Comparison of ENCODE assay signal across 8 cellular contexts in the genomic region with DNA sequence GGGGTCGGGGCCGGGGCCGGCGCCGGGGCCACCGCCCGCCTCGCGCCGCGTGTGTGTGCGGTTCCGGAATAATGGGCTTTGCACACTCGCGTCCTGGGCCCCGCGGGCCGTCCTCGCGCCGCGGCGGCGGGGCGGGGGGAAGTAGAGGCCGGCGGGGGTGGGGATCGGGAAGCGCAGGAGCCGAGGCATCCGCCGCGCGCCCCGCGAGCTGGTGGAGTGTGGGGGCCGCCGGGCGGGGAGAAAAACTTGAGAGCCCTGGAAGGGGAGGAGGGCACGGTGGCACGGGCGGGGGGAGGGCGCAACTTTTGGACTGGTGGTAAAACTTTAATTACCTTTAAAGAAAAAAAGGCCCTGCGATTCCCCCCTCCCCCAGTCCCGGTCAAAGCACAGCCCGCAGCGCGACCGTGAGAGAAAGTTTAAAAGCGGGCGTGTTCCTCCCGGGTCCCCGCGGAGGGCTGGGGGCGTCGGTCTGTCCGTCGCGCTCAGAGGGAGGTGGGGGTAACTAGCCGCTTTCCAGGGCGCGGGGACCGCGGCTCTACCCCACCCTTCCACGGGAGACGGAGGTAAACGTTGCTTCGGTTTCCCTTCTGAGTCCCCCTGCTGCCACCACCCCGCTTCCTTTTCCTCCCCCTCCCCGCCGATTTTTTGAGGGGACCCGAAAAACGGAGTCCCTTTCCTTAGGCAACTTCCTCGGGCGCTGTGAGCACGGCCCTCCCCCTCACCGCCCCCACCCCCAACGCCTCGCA. TPM values are rescaled to one million over a fixed set of nuclear protein-coding genes. Genes with fewer than 3 reads are reported as not detected.
DNase-seq lines count a peak whose midpoint lies in the region; ATAC-seq and TF ChIP-seq lines count a peak whose summit lies in the region.

No MANE protein-coding gene starts in this region.

- H3K36me3 ChIP-seq in ACC112 (ENCODE audit: insufficient read depth, low read length): no peaks in the 10 kb centered on the region

- no peaks in the 10 kb centered on the region for H3K4me1 ChIP-seq in ACC112 (ENCODE audit: control insufficient read depth, insufficient read depth, low read length, unreplicated experiment)

- no peaks in the 10 kb centered on the region for H3K9me3 Mint-ChIP-seq in immature natural killer cell

- peak overlapping the region; percentile 95 for H3K4me3 Mint-ChIP-seq in T-helper 17 cell
- H3K4me3 Mint-ChIP-seq in immature natural killer cell: peak overlapping the region; percentile 98 to 100 (median 99)

- no peak overlapping the region for H3K27ac ChIP-seq in ACC112 (ENCODE audit: low read depth, low read length)

- in situ Hi-C loops in T47D (cut with HindIII; ENCODE audit: low pct_unique_long_range_greater_than_20kb, low sequenced_read_pairs): no loop called here

- peaks cover 20% of the 10 kb centered on the region for H3K4me1 Mint-ChIP-seq in T-helper 17 cell
- H3K4me1 Mint-ChIP-seq in immature natural killer cell: peaks cover 7 to 16% of the 10 kb centered on the region in 2 donors

- no peaks in the 10 kb centered on the region for H3K79me2 ChIP-seq in ACC112 (ENCODE audit: control insufficient read depth, insufficient read depth, low read length, unreplicated experiment)

- H3K36me3 Mint-ChIP-seq in T-helper 17 cell (ENCODE audit: low read depth) (peaks cover 9% of the 10 kb centered on the region), immature natural killer cell (peaks cover 8 to 14% (median 9%) of the 10 kb centered on the region in 3 donors)

- no peaks in the 10 kb centered on the region for H3K27me3 ChIP-seq in ACC112 (ENCODE audit: insufficient read depth, low read length)

- peak overlapping the region; percentile 81 for H2AFZ ChIP-seq in ACC112 (ENCODE audit: low read length, unreplicated experiment)

- peak overlapping the region; percentile 82 for H3K4me3 ChIP-seq in ACC112 (ENCODE audit: low read depth, low read length)

- peak; percentile 24 for ATAC-seq in T-helper 17 cell
- ATAC-seq in HG03565 (IDR thresholded peaks at IDR 0.05; ENCODE audit: unreplicated experiment): no peak

- no peaks in the 10 kb centered on the region for H3K9me3 ChIP-seq in T-helper 17 cell (ENCODE audit: control insufficient read depth, low read length, poor library complexity, severe bottlenecking)

- no peak for TF ChIP-seq CTCF in GM20000 (IDR thresholded peaks at IDR 0.05; ENCODE audit: extremely low read depth, missing control alignments)

- DNase-seq in GM20000 (ENCODE audit: low spot score) (peak; percentile 54), T-helper 17 cell (peak; percentile 5 to 40 (median 39)), T47D (ENCODE audit: low read depth in 1 of 2, low spot score in 1 of 2) (peak; percentile 6 to 30), immature natural killer cell (peak; percentile 38 to 45 (median 43)), foreskin melanocyte (no peak)
- DNase-seq in stimulated activated CD4-positive, alpha-beta T cell treated with anti-CD3 and anti-CD28 coated beads, Interleukin-12 subunit alpha, Interleukin-12 subunit beta, amount 100 ng/mL, for 4 hours: peak; percentile 32

- no peaks in the 10 kb centered on the region for H3K27me3 Mint-ChIP-seq in T-helper 17 cell
- peaks cover 10 to 13% (median 11%) of the 10 kb centered on the region in 3 donors for H3K27me3 Mint-ChIP-seq in immature natural killer cell (ENCODE audit: low read depth in 3 of 3)

- H3K27ac Mint-ChIP-seq in T-helper 17 cell: peak overlapping the region; percentile 91
- peak overlapping the region; percentile 89 to 96 (median 92) for H3K27ac Mint-ChIP-seq in immature natural killer cell

RNA-seq across cellular contexts. Expression of gene L3MBTL3, which starts 1.9 kb away (rescaled TPM):
- 10 to 100 TPM; 36.6 to 45.2 TPM for total RNA-seq in T-helper 17 cell
- 1 to 10 TPM; 2.3 to 5.3 (median 4.3) TPM for polyA plus RNA-seq in immature natural killer cell
